34 cellular contexts compared by ENCODE assay signal in the genomic region with DNA sequence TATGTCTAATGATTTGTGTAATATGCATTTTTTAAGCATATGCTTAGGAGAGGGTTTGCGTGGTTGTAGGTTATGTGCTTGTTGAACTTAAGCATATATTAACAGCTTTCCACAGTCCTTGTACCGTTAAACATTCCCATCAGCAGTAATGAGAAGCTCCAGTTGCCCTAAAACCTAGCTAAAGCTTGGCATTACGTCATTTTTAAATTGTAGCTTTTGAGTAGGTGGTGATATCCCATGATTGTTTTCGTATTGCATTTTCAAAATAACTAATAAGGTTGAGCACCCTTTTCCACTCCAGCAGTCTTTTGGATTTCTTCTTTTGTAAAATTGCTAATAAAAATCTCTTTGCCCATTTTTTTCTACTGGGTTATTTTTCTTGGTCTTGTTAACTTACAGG.
"Had no signal": no experiment of that assay in that cellular context is flagged by ENCODE, and none has a peak within 500 bp of the region (broad histone marks: within the 10 kb centered on the region; RNA-seq: fewer than 3 reads in every experiment).

No MANE protein-coding gene starts in this region.

- H3K4me3 ChIP-seq: MG63 had no signal

- H3K27me3 ChIP-seq: MG63 had no signal

- H3K9me3 ChIP-seq: MG63 had no signal

- H3K36me3 ChIP-seq: MG63 had no signal

- DNase-seq: Karpas-422, Kasumi-1, MG63, MM.1S, MV-4-11, NCI-H1048, NCI-H1092, NCI-H1092 treated with DMSO at 0.1 percent for 48 hours, NCI-H1105, NCI-H1105 treated with DMSO at 0.1 percent for 48 hours, NCI-H1417, NCI-H1417 treated with DMSO at 0.1 percent for 48 hours, NCI-H1436, NCI-H1436 treated with DMSO at 0.1 percent for 48 hours, NCI-H146, NCI-H1694, NCI-H1694 treated with DMSO at 0.1 percent for 48 hours, NCI-H187, NCI-H187 treated with DMSO at 0.1 percent for 48 hours, NCI-H1930, NCI-H2029, NCI-H2029 treated with DMSO at 0.1 percent for 48 hours, NCI-H2081, NCI-H2081 treated with DMSO at 0.1 percent for 48 hours, NCI-H2107, NCI-H2171, NCI-H2171 treated with DMSO at 0.1 percent for 48 hours, NCI-H2227 treated with DMSO at 0.1 percent for 48 hours, NCI-H226, NCI-H345, NCI-H446, NCI-H446 treated with DMSO at 0.1 percent for 48 hours, NCI-H510A, NCI-H510A treated with DMSO at 0.1 percent for 48 hours had no signal
